Comparison of ENCODE assay signal across 1 cellular context in the genomic region with DNA sequence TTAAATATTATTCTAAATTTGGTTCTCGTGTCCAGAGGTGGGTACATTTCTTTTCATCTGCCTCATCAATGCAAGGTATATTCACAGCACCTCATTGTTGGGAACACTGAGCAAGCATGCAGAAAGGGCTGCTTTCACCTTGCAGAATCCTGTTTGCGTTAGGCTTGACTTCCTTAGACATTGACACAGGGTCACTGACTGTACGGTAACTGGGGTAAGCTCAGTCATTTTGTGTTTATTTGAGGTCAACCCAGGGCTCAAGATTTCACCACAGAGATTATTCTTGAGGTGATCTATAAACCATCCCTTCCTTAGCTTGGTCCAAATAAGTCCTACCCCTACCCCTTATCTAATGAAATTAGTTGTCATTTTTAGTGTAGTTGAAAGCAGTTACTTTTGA.
TF ChIP-seq lines count a peak whose summit lies in the region.

No MANE protein-coding gene starts in this region.

TF ChIP-seq in GM12878, 131 proteins besides CTCF, POLR2A, EP300 and RAD21:
- TF ChIP-seq JUNB (IDR thresholded peaks at IDR 0.05), result peak; percentile 28; the same call in 1 of the 2 replicates
- TF ChIP-seq BCL11A (IDR thresholded peaks at IDR 0.05; ENCODE audit: low read depth, low read length), result 0 out of 2 replicates have a peak, but pooled peaks have one; percentile 10
- TF ChIP-seq RUNX3 (IDR thresholded peaks at IDR 0.05; ENCODE audit: low read length), result peak; percentile 87
- TF ChIP-seq TAF1 (IDR thresholded peaks at IDR 0.05; ENCODE audit: borderline replicate concordance, low read depth, low read length), result no peak
